In genomic region chr3:151346292-151346691, GRCh38 we compare ENCODE assay signal across 15 cellular contexts. TPM values are rescaled to one million over a fixed set of nuclear protein-coding genes. Genes with fewer than 3 reads are reported as not detected.
A peak's percentile ranks its signal among the peaks of the same experiment; 100 is the strongest.
DNase-seq lines count a peak whose midpoint lies in the region; ATAC-seq and TF ChIP-seq lines count a peak whose summit lies in the region.
"Had no signal": no experiment of that assay in that cellular context is flagged by ENCODE, and none has a peak within 500 bp of the region (broad histone marks: within the 10 kb centered on the region; RNA-seq: fewer than 3 reads in every experiment).

No MANE protein-coding gene starts in this region.

- no peak for TF ChIP-seq POLR2A in uterus (IDR thresholded peaks at IDR 0.05)

- TF ChIP-seq CTCF in Loucy (conservative IDR thresholded peaks at IDR 0.05; ENCODE audit: low read length), result no peak
- TF ChIP-seq CTCF in left lung (IDR thresholded peaks at IDR 0.05), result no peak
- TF ChIP-seq CTCF in uterus (IDR thresholded peaks at IDR 0.05), result no peak

- H3K4me3 ChIP-seq in Loucy (ENCODE audit: low read length, poor library complexity, severe bottlenecking) (no peak overlapping the region), left lung (no peak overlapping the region), uterus (no peak overlapping the region)
- H3K4me3 ChIP-seq: PC-9 had no signal

- no peak overlapping the region for H3K27ac Mint-ChIP-seq in T-helper 17 cell
- H3K27ac Mint-ChIP-seq in stimulated activated naive B cell treated with anti-CD40 and anti-IgM and Interleukin-4, amounts not matched to agents 10 μg/mL and 1 μg/mL and 100 μg/mL, for 72 hours, result peak overlapping the region; percentile 4
- H3K27ac Mint-ChIP-seq: activated CD4-positive, alpha-beta T cell treated with anti-CD3 and anti-CD28 coated beads for 36 hours; CD8-positive, alpha-beta T cell had no signal

- H4K20me1 ChIP-seq in Loucy (ENCODE audit: insufficient read depth, low read length, poor library complexity, severe bottlenecking), result no peaks in the 10 kb centered on the region

- H3K9me3 ChIP-seq in Loucy (ENCODE audit: insufficient read depth, low read depth, low read length) (no peaks in the 10 kb centered on the region), T-helper 17 cell (ENCODE audit: control insufficient read depth, low read length, poor library complexity, severe bottlenecking) (no peaks in the 10 kb centered on the region), left lung (no peaks in the 10 kb centered on the region), uterus (no peaks in the 10 kb centered on the region)
- H3K9me3 ChIP-seq: stomach had no signal

- DNase-seq in T-helper 17 cell, result no peak
- no peak for DNase-seq in left lung
- no peak for DNase-seq in stimulated activated naive B cell treated with anti-CD40 and anti-IgM and Interleukin-4, amounts not matched to agents 10 μg/mL and 1 μg/mL and 100 μg/mL, for 72 hours
- no peak for DNase-seq in uterus
- no peak for DNase-seq in HUDEP-2 (lab: John Stamatoyannopoulos, UW; ENCODE audit: unreplicated experiment in 76 of 76)
- DNase-seq: activated CD4-positive, alpha-beta T cell treated with anti-CD3 and anti-CD28 coated beads for 36 hours; activated T-cell treated with anti-CD3 and anti-CD28 coated beads, Interleukin-2, amount 50 U/mL, for 48 hours; CD8-positive, alpha-beta T cell; PC-9; stomach had no signal

- H3K27me3 ChIP-seq in Loucy (ENCODE audit: insufficient read depth, low read length, poor library complexity, severe bottlenecking) (no peaks in the 10 kb centered on the region), left lung (no peaks in the 10 kb centered on the region), uterus (no peaks in the 10 kb centered on the region)
- H3K27me3 ChIP-seq: stomach had no signal

- H3F3A ChIP-seq in Loucy (ENCODE audit: low read depth), result no peaks in the 10 kb centered on the region

- H3K27ac ChIP-seq in left lung, result peak overlapping the region; percentile 58 to 83
- peak overlapping the region in 1 of 2 donors; percentile 39 for H3K27ac ChIP-seq in uterus
- H3K27ac ChIP-seq: PC-9 had no signal

- peak overlapping the region; percentile 2 for H3K4me2 ChIP-seq in Loucy (ENCODE audit: low read depth, low read length, poor library complexity, severe bottlenecking)

- H3K9me3 Mint-ChIP-seq in stimulated activated naive B cell treated with anti-CD40 and anti-IgM and Interleukin-4, amounts not matched to agents 10 μg/mL and 1 μg/mL and 100 μg/mL, for 72 hours, result peaks cover 0 to 1% of the 10 kb centered on the region in 2 donors
- H3K9me3 Mint-ChIP-seq: CD8-positive, alpha-beta T cell had no signal

- no peak overlapping the region for H2AFZ ChIP-seq in Loucy (ENCODE audit: low read length)

- H3K79me2 ChIP-seq in Loucy (ENCODE audit: insufficient read depth, low read length), result no peaks in the 10 kb centered on the region

- H3K4me1 ChIP-seq in Loucy (ENCODE audit: insufficient read depth, low read length, poor library complexity, severe bottlenecking), result peaks cover 26% of the 10 kb centered on the region
- peaks cover 3 to 48% of the 10 kb centered on the region in 2 donors for H3K4me1 ChIP-seq in left lung
- no peaks in the 10 kb centered on the region for H3K4me1 ChIP-seq in uterus

- no peak overlapping the region for H3K9ac ChIP-seq in Loucy (ENCODE audit: low read depth, low read length, poor library complexity, severe bottlenecking)

- H3K36me3 ChIP-seq in Loucy (ENCODE audit: insufficient read depth, low read length) (peaks cover 15% of the 10 kb centered on the region; the same call in 1 of the 2 replicates), left lung (no peaks in the 10 kb centered on the region), uterus (no peaks in the 10 kb centered on the region)
- H3K36me3 ChIP-seq: stomach had no signal

- H3K4me1 Mint-ChIP-seq in T-helper 17 cell, result peaks cover 11% of the 10 kb centered on the region
- peaks cover 11 to 31% of the 10 kb centered on the region in 2 donors for H3K4me1 Mint-ChIP-seq in stimulated activated naive B cell treated with anti-CD40 and anti-IgM and Interleukin-4, amounts not matched to agents 10 μg/mL and 1 μg/mL and 100 μg/mL, for 72 hours

- no peaks in the 10 kb centered on the region for H3K9me2 ChIP-seq in Loucy (replicated peaks; ENCODE audit: low read depth, low read length)

- H3K36me3 Mint-ChIP-seq in T-helper 17 cell (ENCODE audit: low read depth), result peaks cover 5% of the 10 kb centered on the region
- H3K36me3 Mint-ChIP-seq in stimulated activated naive B cell treated with anti-CD40 and anti-IgM and Interleukin-4, amounts not matched to agents 10 μg/mL and 1 μg/mL and 100 μg/mL, for 72 hours, result no peaks in the 10 kb centered on the region
- H3K36me3 Mint-ChIP-seq: CD8-positive, alpha-beta T cell had no signal

- intact Hi-C loops in left lung (cut with DNase I), result no loop called here
- intact Hi-C loops in uterus (cut with DNase I; ENCODE audit: low total_unique reads), result no loop called here

- ATAC-seq in T-helper 17 cell (no peak), left lung (peak; percentile 45), HG03520 (IDR thresholded peaks at IDR 0.05; ENCODE audit: unreplicated experiment) (no peak)
- no peak for ATAC-seq in stimulated activated naive B cell treated with anti-CD40 and anti-IgM and Interleukin-4, amounts not matched to agents 10 μg/mL and 1 μg/mL and 100 μg/mL, for 72 hours (replicated peaks)
- ATAC-seq: activated CD4-positive, alpha-beta T cell treated with anti-CD3 and anti-CD28 coated beads for 36 hours; CD8-positive, alpha-beta T cell had no signal

- H3K27me3 Mint-ChIP-seq in T-helper 17 cell, result peaks cover 48% of the 10 kb centered on the region
- no peaks in the 10 kb centered on the region for H3K27me3 Mint-ChIP-seq in stimulated activated naive B cell treated with anti-CD40 and anti-IgM and Interleukin-4, amounts not matched to agents 10 μg/mL and 1 μg/mL and 100 μg/mL, for 72 hours

- peak overlapping the region; percentile 80 for H3K4me3 Mint-ChIP-seq in T-helper 17 cell
- no peak overlapping the region for H3K4me3 Mint-ChIP-seq in stimulated activated naive B cell treated with anti-CD40 and anti-IgM and Interleukin-4, amounts not matched to agents 10 μg/mL and 1 μg/mL and 100 μg/mL, for 72 hours
- H3K4me3 Mint-ChIP-seq: activated CD4-positive, alpha-beta T cell treated with anti-CD3 and anti-CD28 coated beads for 36 hours; CD8-positive, alpha-beta T cell had no signal

RNA-seq across cellular contexts. Expression of gene P2RY13, which starts 16.9 kb away (rescaled TPM):
- total RNA-seq in T-helper 17 cell (under 1 TPM; 0.26 to 0.82 TPM), left lung (10 to 100 TPM in 1 of 2 donors, 1 to 10 TPM in 1; 2.2 to 16.4 TPM), uterus (1 to 10 TPM in 3 of 4 donors, under 1 TPM in 1; 0.88 to 1.5 (median 1.2) TPM)
- total RNA-seq: activated CD4-positive, alpha-beta T cell treated with anti-CD3 and anti-CD28 coated beads for 36 hours; CD8-positive, alpha-beta T cell; H1; M059J; PC-9 had no signal

RNA-seq across cellular contexts. Expression of gene GPR87, which starts 29.7 kb away (rescaled TPM):
- total RNA-seq in T-helper 17 cell, result not detected
- total RNA-seq in left lung, result under 1 TPM; 0.52 to 0.85 TPM
- under 1 TPM in 1 of 4 donors, not detected in 3; 0.21 TPM for total RNA-seq in uterus
- total RNA-seq: CD8-positive, alpha-beta T cell; frontal cortex; H1 had no signal

RNA-seq across cellular contexts. Expression of gene P2RY12, which starts 38.3 kb away (rescaled TPM):
- total RNA-seq in T-helper 17 cell (10 to 100 TPM in 1 of 2 donors, under 1 TPM in 1; 0.62 to 19.8 TPM), left lung (1 to 10 TPM; 3.8 to 4.0 TPM), uterus (1 to 10 TPM in 2 of 4 donors, under 1 TPM in 1, not detected in 1; 0.95 to 6.2 (median 3.1) TPM)
- total RNA-seq: activated CD4-positive, alpha-beta T cell treated with anti-CD3 and anti-CD28 coated beads for 36 hours; CD8-positive, alpha-beta T cell; H1; M059J; PC-9 had no signal
